In genomic region chr10:58384536-58384998, GRCh38 we compare ENCODE assay signal across 1 cellular context.
TF ChIP-seq lines count a peak whose summit lies in the region.

No MANE protein-coding gene starts in this region.

TF ChIP-seq in SK-N-SH, 30 proteins besides CTCF, POLR2A, EP300 and RAD21 (continued from another document):
- TF ChIP-seq ZBTB33 (IDR thresholded peaks at IDR 0.05; ENCODE audit: borderline replicate concordance, low read depth): no peak
